ENCODE assay signal across 10 cellular contexts in genomic region chr1:224928906-224929305, GRCh38. TPM values are rescaled to one million over a fixed set of nuclear protein-coding genes. Genes with fewer than 3 reads are reported as not detected.
A peak's percentile ranks its signal among the peaks of the same experiment; 100 is the strongest.
DNase-seq lines count a peak whose midpoint lies in the region; FAIRE-seq and TF ChIP-seq lines count a peak whose summit lies in the region.
"Had no signal": no experiment of that assay in that cellular context is flagged by ENCODE, and none has a peak within 500 bp of the region (broad histone marks: within the 10 kb centered on the region; RNA-seq: fewer than 3 reads in every experiment).

No MANE protein-coding gene starts in this region.

- in situ Hi-C loops in brain microvascular endothelial cell (cut with HindIII; ENCODE audit: low pct_ligation_motif_present, low sequenced_read_pairs): no loop called here
- in situ Hi-C loops in transverse colon (cut with MboI; ENCODE audit: low pct_ligation_motif_present in 1 of 4, low pct_unique_long_range_greater_than_20kb in 1 of 4, low sequenced_read_pairs in 3 of 4): loop anchor here in 2 of 4 donors (10.0 kb wide), 1 partner anchor 414 kb away; no protein-coding TSS in a partner anchor

- H3K9me3 Mint-ChIP-seq in CD8-positive, alpha-beta memory T cell: peaks cover 12 to 28% (median 23%) of the 10 kb centered on the region in 5 donors

- TF ChIP-seq EP300 in transverse colon (IDR thresholded peaks at IDR 0.05; ENCODE audit: low read depth): no peak

- H3K4me3 Mint-ChIP-seq in CD8-positive, alpha-beta memory T cell: peak overlapping the region in 3 of 7 donors; percentile 55 to 65 (median 64)

- peaks cover 0 to 6% (median 0%) of the 10 kb centered on the region in 3 donors for H3K4me1 Mint-ChIP-seq in CD8-positive, alpha-beta memory T cell
- H3K4me1 Mint-ChIP-seq: natural killer cell had no signal

- 85 to 92% (median 88%) methylated on average over 4 of the region's 4 CpGs for WGBS in spleen, 5 donors
- WGBS in transverse colon (ENCODE audit: low coverage in 1 of 2), 2 donors: 63 to 73% methylated on average over 4 of the region's 4 CpGs

- CTCF ChIA-PET in CD8-positive, alpha-beta memory T cell (lab: Charles Lee): no interaction called here

- TF ChIP-seq POLR2A in spleen (IDR thresholded peaks at IDR 0.05) (no peak), transverse colon (IDR thresholded peaks at IDR 0.05) (no peak)

- TF ChIP-seq CTCF in brain microvascular endothelial cell (IDR thresholded peaks at IDR 0.05; ENCODE audit: low read depth, low read length, missing control alignments) (no peak), kidney (IDR thresholded peaks at IDR 0.05; ENCODE audit: borderline replicate concordance, extremely low read depth, insufficient read depth) (no peak), spleen (IDR thresholded peaks at IDR 0.05 in 8 of 11, conservative IDR thresholded peaks at IDR 0.05 in 3 of 11) (no peak), transverse colon (IDR thresholded peaks at IDR 0.05) (no peak)

- H3K27me3 ChIP-seq in HUES6 (ENCODE audit: control insufficient read depth, insufficient read depth, low read length) (no peaks in the 10 kb centered on the region), brain microvascular endothelial cell (replicated peaks) (no peaks in the 10 kb centered on the region), spleen (replicated peaks in 1 of 7) (peaks cover 0 to 24% (median 8%) of the 10 kb centered on the region in 7 donors), transverse colon (no peaks in the 10 kb centered on the region)
- H3K27me3 ChIP-seq in CD8-positive, alpha-beta memory T cell (ENCODE audit: insufficient read depth, low read length, poor library complexity, severe bottlenecking): no peaks in the 10 kb centered on the region
- H3K27me3 ChIP-seq: gastroesophageal sphincter had no signal

- peaks cover 0 to 11% (median 0%) of the 10 kb centered on the region in 3 donors for H3K36me3 Mint-ChIP-seq in CD8-positive, alpha-beta memory T cell

- peaks cover 32 to 42% of the 10 kb centered on the region in 2 donors for H3K27me3 Mint-ChIP-seq in CD8-positive, alpha-beta memory T cell

- H3K36me3 ChIP-seq in HUES6 (ENCODE audit: control insufficient read depth, insufficient read depth, low read length): 0 out of 2 replicates have a peak, but pooled peaks cover 3% of the 10 kb centered on the region
- H3K36me3 ChIP-seq in brain microvascular endothelial cell (replicated peaks): no peaks in the 10 kb centered on the region
- no peaks in the 10 kb centered on the region for H3K36me3 ChIP-seq in kidney (ENCODE audit: control insufficient read depth in 1 of 2, insufficient read depth in 2 of 2, low read length in 2 of 2)
- no peaks in the 10 kb centered on the region for H3K36me3 ChIP-seq in spleen
- H3K36me3 ChIP-seq in transverse colon: no peaks in the 10 kb centered on the region
- no peaks in the 10 kb centered on the region for H3K36me3 ChIP-seq in CD8-positive, alpha-beta memory T cell (ENCODE audit: insufficient read depth, low read length)
- H3K36me3 ChIP-seq: gastroesophageal sphincter had no signal

- H3K27ac ChIP-seq in HUES6 (ENCODE audit: low read depth, low read length) (no peak overlapping the region), brain microvascular endothelial cell (no peak overlapping the region), kidney (ENCODE audit: low read depth in 2 of 2, low read length in 2 of 2) (peak overlapping the region in 1 of 2 donors; percentile 39), spleen (peak overlapping the region in 4 of 8 donors; percentile 57 to 76 (median 66)), transverse colon (peak overlapping the region in 2 of 4 donors; percentile 62 to 63)
- H3K27ac ChIP-seq in CD8-positive, alpha-beta memory T cell (ENCODE audit: low read depth, low read length): no peak overlapping the region

- H3K27ac Mint-ChIP-seq in CD8-positive, alpha-beta memory T cell: no peak overlapping the region
- H3K27ac Mint-ChIP-seq: natural killer cell had no signal

- FAIRE-seq in kidney (lab: Jason Lieb, UNC): no peak

- H3K4me3 ChIP-seq in HUES6 (ENCODE audit: low read depth, low read length): peak overlapping the region; percentile 74
- peak overlapping the region; percentile 62 for H3K4me3 ChIP-seq in brain microvascular endothelial cell (ENCODE audit: low read depth, low read length)
- peak overlapping the region; percentile 74 to 79 for H3K4me3 ChIP-seq in kidney (ENCODE audit: low read length in 2 of 2)
- peak overlapping the region in 6 of 8 donors; percentile 29 to 66 (median 38) for H3K4me3 ChIP-seq in spleen
- H3K4me3 ChIP-seq in transverse colon: peak overlapping the region in 1 of 4 donors; percentile 61
- no peak overlapping the region for H3K4me3 ChIP-seq in CD8-positive, alpha-beta memory T cell (ENCODE audit: low read length)

- POLR2A ChIA-PET in CD8-positive, alpha-beta memory T cell (lab: Charles Lee): no interaction called here

- DNase-seq in brain microvascular endothelial cell (no peak), kidney (no peak), spleen (no peak), transverse colon (no peak), NCI-H2081 treated with DMSO at 0.1 percent for 48 hours (lab: John Stamatoyannopoulos, UW) (no peak)
- DNase-seq in stimulated activated CD4-positive, alpha-beta T cell treated with anti-CD3 and anti-CD28 coated beads, Interleukin-15, amount 100 ng/mL, for 24 hours: no peak
- DNase-seq in CD8-positive, alpha-beta memory T cell: no peak
- DNase-seq: natural killer cell had no signal

- H3K9me3 ChIP-seq in HUES6 (ENCODE audit: control insufficient read depth, insufficient read depth, low read depth, low read length): peaks cover 23% of the 10 kb centered on the region
- H3K9me3 ChIP-seq in kidney (ENCODE audit: control insufficient read depth in 1 of 2, low read length in 2 of 2): peaks cover 4 to 19% of the 10 kb centered on the region in 2 donors
- peaks cover 0 to 27% (median 23%) of the 10 kb centered on the region in 8 donors for H3K9me3 ChIP-seq in spleen
- peaks cover 15 to 20% of the 10 kb centered on the region in 2 donors for H3K9me3 ChIP-seq in transverse colon
- peaks cover 8% of the 10 kb centered on the region for H3K9me3 ChIP-seq in CD8-positive, alpha-beta memory T cell (ENCODE audit: low read length)

- H3K4me1 ChIP-seq in HUES6 (ENCODE audit: control insufficient read depth, insufficient read depth, low read length) (no peaks in the 10 kb centered on the region; the same call in 1 of the 2 replicates), kidney (ENCODE audit: control insufficient read depth in 1 of 2, insufficient read depth in 1 of 2, low read depth in 1 of 2, low read length in 2 of 2) (no peaks in the 10 kb centered on the region), spleen (peaks cover 0 to 13% (median 3%) of the 10 kb centered on the region in 6 donors), transverse colon (no peaks in the 10 kb centered on the region)
- H3K4me1 ChIP-seq in CD8-positive, alpha-beta memory T cell (ENCODE audit: insufficient read depth, low read length): no peaks in the 10 kb centered on the region

- intact Hi-C loops in kidney (cut with DNase I) (no loop called here), spleen (cut with DNase I; ENCODE audit: low total_unique reads) (no loop called here), transverse colon (cut with DNase I; ENCODE audit: low total_unique reads) (no loop called here)

- H3K9ac ChIP-seq in HUES6 (ENCODE audit: low read length) (no peak overlapping the region), kidney (ENCODE audit: low read length in 2 of 2) (peak overlapping the region in 1 of 2 donors; percentile 35)

RNA-seq across cellular contexts. Expression of gene DNAH14, which starts 0.6 kb away (rescaled TPM):
- total RNA-seq in kidney: 25.1 TPM
- polyA plus RNA-seq in kidney (ENCODE audit: insufficient read depth, low read depth, low replicate concordance): 6.6 TPM
- 1 to 10 TPM; 1.9 to 6.4 (median 5.3) TPM for total RNA-seq in spleen
- 1 to 10 TPM in 1 of 3 donors, under 1 TPM in 2; 0.70 to 1.3 (median 0.88) TPM for polyA plus RNA-seq in spleen
- total RNA-seq in transverse colon: 10 to 100 TPM in 3 of 4 donors, 1 to 10 TPM in 1; 4.1 to 84.0 (median 11.4) TPM
- under 1 TPM in 1 of 2 experiments, not detected in 1; 0.26 TPM for total RNA-seq in CD8-positive, alpha-beta memory T cell
- not detected for polyA plus RNA-seq in CD8-positive, alpha-beta memory T cell
